In genomic region chr11:46309669-46310288, GRCh38 we compare ENCODE assay signal across 11 cellular contexts. TPM values are rescaled to one million over a fixed set of nuclear protein-coding genes. Genes with fewer than 3 reads are reported as not detected.
DNase-seq lines count a peak whose midpoint lies in the region; ATAC-seq and TF ChIP-seq lines count a peak whose summit lies in the region.
"Had no signal": no experiment of that assay in that cellular context is flagged by ENCODE, and none has a peak within 500 bp of the region (broad histone marks: within the 10 kb centered on the region; RNA-seq: fewer than 3 reads in every experiment).

No MANE protein-coding gene starts in this region.

- no peak overlapping the region for H3K23ac ChIP-seq in H9 (ENCODE audit: insufficient read length, low read depth, low read length)

- H3K4me3 ChIP-seq in OCI-LY3 (ENCODE audit: low read length): peak overlapping the region; percentile 1; the same call in 1 of the 2 replicates
- H3K4me3 ChIP-seq in adrenal gland: no peak overlapping the region
- H3K4me3 ChIP-seq: HAP-1 had no signal

- H2BK15ac ChIP-seq in H9 (ENCODE audit: low read depth, low read length): no peak overlapping the region

- H3K36me3 Mint-ChIP-seq in HFFc6 (ENCODE audit: low read depth): peaks cover 28% of the 10 kb centered on the region
- H3K36me3 Mint-ChIP-seq in memory B cell: no peaks in the 10 kb centered on the region
- peaks cover 0 to 4% (median 0%) of the 10 kb centered on the region in 3 experiments; a peak in 2 of 7 replicates for H3K36me3 Mint-ChIP-seq in H9 (ENCODE audit: insufficient read depth in 1 of 3, low read depth in 3 of 3)

- H4K20me1 ChIP-seq in OCI-LY3 (ENCODE audit: insufficient read depth, low read length): no peaks in the 10 kb centered on the region
- no peaks in the 10 kb centered on the region for H4K20me1 ChIP-seq in H9 (ENCODE audit: control insufficient read depth, insufficient read depth, insufficient read length)

- peak; percentile 62 for ATAC-seq in memory B cell (ENCODE audit: low read depth)

- TF ChIP-seq POLR2A in adrenal gland (IDR thresholded peaks at IDR 0.05): no peak

- no peak overlapping the region for H3T11ph ChIP-seq in H9 (ENCODE audit: low read length)

- peak; percentile 77 for DNase-seq in GM13977 (ENCODE audit: low spot score)
- no peak for DNase-seq in HFFc6
- no peak for DNase-seq in memory B cell (ENCODE audit: low spot score in 2 of 2)
- no peak for DNase-seq in H9
- DNase-seq in NCI-H2107 treated with DMSO at 0.1 percent for 48 hours (lab: John Stamatoyannopoulos, UW; ENCODE audit: unreplicated experiment): no peak
- DNase-seq in adrenal gland: no peak
- DNase-seq: NCI-H1048; stimulated activated CD8-positive, alpha-beta memory T cell treated with anti-CD3 and anti-CD28 coated beads, Interleukin-4, amount 100 ng/mL, for 48 hours had no signal

- no peak overlapping the region for H3K56ac ChIP-seq in H9 (ENCODE audit: insufficient read length, low read depth, low read length)

- WGBS in H9 (ENCODE audit: extremely low coverage, insufficient read length, low lambda C conversion rate): no CpG with 5 or more reads among the region's 4 CpGs
- 60 to 74% (median 65%) methylated on average over 3 to 4 of the region's 4 CpGs for WGBS in adrenal gland, 4 donors

- no peaks in the 10 kb centered on the region for H3K27me3 ChIP-seq in OCI-LY3 (ENCODE audit: low read depth, low read length)
- no peaks in the 10 kb centered on the region for H3K27me3 ChIP-seq in H9 (ENCODE audit: insufficient read depth, low read length)
- H3K27me3 ChIP-seq in adrenal gland: no peaks in the 10 kb centered on the region

- H4K5ac ChIP-seq in H9 (ENCODE audit: insufficient read length, low read depth, low read length): no peak overlapping the region

- peak overlapping the region; percentile 49 for H3K27ac ChIP-seq in OCI-LY3 (ENCODE audit: low read length)
- no peak overlapping the region for H3K27ac ChIP-seq in H9 (ENCODE audit: insufficient read length, low read depth, low read length)
- H3K27ac ChIP-seq in adrenal gland: no peak overlapping the region

- intact Hi-C loops in adrenal gland (cut with DNase I): loop anchor here (5.0 to 10.0 kb wide), 2 partner anchors 62 to 175 kb away; no protein-coding TSS in a partner anchor

- no peak overlapping the region for H3K4ac ChIP-seq in H9 (ENCODE audit: low read depth, low read length)

- no peak overlapping the region for H4K8ac ChIP-seq in H9 (replicated peaks; ENCODE audit: insufficient read length, low read depth, low read length)

- H3K79me2 ChIP-seq in OCI-LY3 (ENCODE audit: low read length): no peaks in the 10 kb centered on the region
- H3K79me2 ChIP-seq in H9 (ENCODE audit: insufficient read depth, low read length): no peaks in the 10 kb centered on the region

- no peak overlapping the region for H2BK20ac ChIP-seq in H9 (ENCODE audit: low read depth, low read length, poor library complexity, severe bottlenecking)

- H3K36me3 ChIP-seq in OCI-LY3 (replicated peaks; ENCODE audit: low read depth, low read length): no peaks in the 10 kb centered on the region
- H3K36me3 ChIP-seq in adrenal gland (replicated peaks in 1 of 2): no peaks in the 10 kb centered on the region
- H3K36me3 ChIP-seq: HAP-1 had no signal

- H3K9me3 Mint-ChIP-seq in HFFc6 (no peaks in the 10 kb centered on the region), memory B cell (no peaks in the 10 kb centered on the region), H9 (no peaks in the 10 kb centered on the region)

- no peak overlapping the region for H2AK5ac ChIP-seq in H9 (ENCODE audit: insufficient read length, low read length)

- H3K14ac ChIP-seq in H9 (ENCODE audit: insufficient read depth, low read length): no peak overlapping the region

- no peaks in the 10 kb centered on the region for H3K79me1 ChIP-seq in H9 (ENCODE audit: insufficient read depth, low read depth, low read length, poor library complexity, severe bottlenecking)

- H3K9me3 ChIP-seq in OCI-LY3 (ENCODE audit: insufficient read depth, low read length): no peaks in the 10 kb centered on the region
- H3K9me3 ChIP-seq in H9 (ENCODE audit: control insufficient read depth, low read depth, low read length): no peaks in the 10 kb centered on the region
- H3K9me3 ChIP-seq in adrenal gland (replicated peaks in 1 of 3): no peaks in the 10 kb centered on the region
- H3K9me3 ChIP-seq: HAP-1 had no signal

- no peak overlapping the region for H2BK120ac ChIP-seq in H9 (ENCODE audit: low read depth, low read length, poor library complexity, severe bottlenecking)

- H3K4me1 Mint-ChIP-seq in HFFc6 (ENCODE audit: low read depth): peaks cover 39% of the 10 kb centered on the region
- H3K4me1 Mint-ChIP-seq in memory B cell: peaks cover 4% of the 10 kb centered on the region
- H3K4me1 Mint-ChIP-seq in H9: peaks cover 11 to 30% of the 10 kb centered on the region in 2 experiments

- H4K91ac ChIP-seq in H9 (ENCODE audit: insufficient read length, low read depth, low read length): no peak overlapping the region

- no peaks in the 10 kb centered on the region for H3K23me2 ChIP-seq in H9 (ENCODE audit: insufficient read length, low read depth, low read length, poor library complexity, severe bottlenecking)

- peaks cover 42% of the 10 kb centered on the region for H3K4me1 ChIP-seq in OCI-LY3 (ENCODE audit: low read length)
- no peaks in the 10 kb centered on the region for H3K4me1 ChIP-seq in H9 (ENCODE audit: insufficient read depth, low read length)
- no peaks in the 10 kb centered on the region for H3K4me1 ChIP-seq in adrenal gland (replicated peaks in 1 of 2)
- H3K4me1 ChIP-seq: HAP-1 had no signal

- H3K4me2 ChIP-seq in OCI-LY3 (ENCODE audit: low read length) (peak overlapping the region; percentile 47), H9 (ENCODE audit: insufficient read depth, insufficient read length, low read length) (no peak overlapping the region)

- peak overlapping the region; percentile 28 for H3K9ac ChIP-seq in OCI-LY3 (ENCODE audit: low read length)
- H3K9ac ChIP-seq in H9 (ENCODE audit: extremely low read depth, insufficient read length, low read length): no peak overlapping the region

- H3K18ac ChIP-seq in H9 (ENCODE audit: insufficient read length, low read depth, low read length): no peak overlapping the region

- H2AFZ ChIP-seq in OCI-LY3 (ENCODE audit: low read depth, low read length): no peak overlapping the region
- H2AFZ ChIP-seq in H9 (ENCODE audit: low read length): no peak overlapping the region

- no peak for TF ChIP-seq CTCF in GM13977 (IDR thresholded peaks at IDR 0.05; ENCODE audit: extremely low read depth, insufficient read depth, missing control alignments)
- TF ChIP-seq CTCF in HFFc6 (IDR thresholded peaks at IDR 0.05): no peak
- no peak for TF ChIP-seq CTCF in OCI-LY3 (IDR thresholded peaks at IDR 0.05; ENCODE audit: low read depth, low read length)
- no peak for TF ChIP-seq CTCF in H9 (conservative IDR thresholded peaks at IDR 0.05)
- TF ChIP-seq CTCF in adrenal gland (IDR thresholded peaks at IDR 0.05): no peak

- no peak overlapping the region for H2BK12ac ChIP-seq in H9 (ENCODE audit: insufficient read length, low read depth, low read length)

- H3K27me3 Mint-ChIP-seq in HFFc6 (ENCODE audit: insufficient read depth): peaks cover 2% of the 10 kb centered on the region
- H3K27me3 Mint-ChIP-seq in memory B cell: peaks cover 28% of the 10 kb centered on the region
- H3K27me3 Mint-ChIP-seq in H9 (ENCODE audit: low read depth): no peaks in the 10 kb centered on the region

- no peak overlapping the region for H2BK5ac ChIP-seq in H9 (ENCODE audit: insufficient read length, low read length)

- peak overlapping the region; percentile 39 for H3K27ac Mint-ChIP-seq in HFFc6
- no peak overlapping the region for H3K27ac Mint-ChIP-seq in memory B cell
- no peak overlapping the region for H3K27ac Mint-ChIP-seq in H9

- H3K4me3 Mint-ChIP-seq in HFFc6: no peak overlapping the region
- H3K4me3 Mint-ChIP-seq in memory B cell: no peak overlapping the region
- no peak overlapping the region; a peak in 2 of 5 replicates for H3K4me3 Mint-ChIP-seq in H9

- in situ Hi-C loops in GM13977 (cut with MboI; ENCODE audit: low pct_unique_long_range_greater_than_20kb, low sequenced_read_pairs, unreplicated experiment): no loop called here

RNA-seq across cellular contexts. Expression of gene CREB3L1, which starts 32.3 kb away (rescaled TPM):
- total RNA-seq in HFFc6 (2021; fragmentation: NEBNext Ultra II Directional; extraction: Animal tissue kit (Norgen Biotek cat#: 25700)): 100 to 1,000 TPM; 282 to 328 (median 310) TPM
- total RNA-seq in H9 (2021) (2.6 and 3.3 TPM in 2 replicates), adrenal gland (10 to 100 TPM in 7 of 8 donors, 1 to 10 TPM in 1; 9.5 to 31.7 (median 18.7) TPM)
- polyA plus RNA-seq in adrenal gland: 10 to 100 TPM; 28.5 to 31.5 (median 29.0) TPM
- total RNA-seq: SK-MEL-5 had no signal

RNA-seq across cellular contexts. Expression of gene DGKZ, which starts 37.5 kb away (rescaled TPM):
- 10 to 100 TPM; 40.4 to 49.8 (median 46.2) TPM for total RNA-seq in HFFc6 (2021; fragmentation: NEBNext Ultra II Directional; extraction: Animal tissue kit (Norgen Biotek cat#: 25700))
- total RNA-seq in H9 (2021) (68.8 and 68.9 TPM in 2 replicates), adrenal gland (10 to 100 TPM; 32.6 to 63.4 (median 44.0) TPM)
- 100 to 1,000 TPM in 1 of 3 donors, 10 to 100 TPM in 2; 12.4 to 160 (median 57.0) TPM for polyA plus RNA-seq in adrenal gland

Comparison
In these comparisons a context has a peak if more than half of its experiments do, and no peak if none do; other contexts are left out.
1. RNA of gene CREB3L1, which starts 32.3 kb away (total RNA-seq): 282 to 328 TPM in HFFc6; 9.5 to 31.7 TPM in adrenal gland and 2.6 to 3.3 TPM in H9; every median in the first group is over 4 times any median in the second.